Comparison of ENCODE assay signal across 1 cellular context in genomic region chr12:58897969-58898368, GRCh38.
A peak's percentile ranks its signal among the peaks of the same experiment; 100 is the strongest.
TF ChIP-seq lines count a peak whose summit lies in the region.

No MANE protein-coding gene starts in this region.

TF ChIP-seq in HEK293, 187 proteins besides CTCF, POLR2A, EP300 and RAD21 (continued from another document):
- TF ChIP-seq ZNF280C (tag by site-specific recombination; IDR thresholded peaks at IDR 0.05) (no peak), ZNF791 (tag by site-specific recombination; IDR thresholded peaks at IDR 0.05) (no peak), ZBTB21 (tag by site-specific recombination; IDR thresholded peaks at IDR 0.05) (no peak), GLI2 (tag by site-specific recombination; IDR thresholded peaks at IDR 0.05; ENCODE audit: borderline replicate concordance, low read depth) (no peak), ZNF629 (tag by site-specific recombination; IDR thresholded peaks at IDR 0.05) (no peak), KLF8 (tag by site-specific recombination; IDR thresholded peaks at IDR 0.05) (no peak), ZBTB44 (tag by site-specific recombination; IDR thresholded peaks at IDR 0.05) (peak; percentile 47; the same call in 1 of the 2 replicates), FEZF1 (tag by site-specific recombination; IDR thresholded peaks at IDR 0.05) (peak; percentile 81), ZNF664 (tag by site-specific recombination; IDR thresholded peaks at IDR 0.05) (peak; percentile 85), ZNF366 (tag by site-specific recombination; conservative IDR thresholded peaks at IDR 0.05) (peak; percentile 45; the same call in 1 of the 2 replicates)
